ENCODE assay signal across 14 cellular contexts in genomic region chr12:66314278-66314677, GRCh38.
"Had no signal": no experiment of that assay in that cellular context is flagged by ENCODE, and none has a peak within 500 bp of the region (broad histone marks: within the 10 kb centered on the region; RNA-seq: fewer than 3 reads in every experiment).

No MANE protein-coding gene starts in this region.

- H3K9me3 ChIP-seq: ascending aorta, heart right ventricle, left lung, ovary, stomach, thoracic aorta had no signal

- ATAC-seq: activated CD4-positive, CD25-positive, alpha-beta regulatory T cell treated with anti-CD3 and anti-CD28 coated beads, Interleukin-2, amount 50 U/mL, for 24 hours; heart right ventricle; left lung had no signal

- H3K27me3 ChIP-seq: ascending aorta, heart right ventricle, left lung, ovary, stomach had no signal

- H3K9me3 Mint-ChIP-seq: neural crest cell had no signal

- H3K4me1 ChIP-seq: ascending aorta, left lung, stomach had no signal

- FAIRE-seq: endothelial cell of umbilical vein, frontal cortex had no signal

- H3K36me3 ChIP-seq: ovary had no signal

- H3K27ac ChIP-seq: ascending aorta, heart right ventricle, left lung, ovary, stomach, thoracic aorta had no signal

- H3K4me3 ChIP-seq: ascending aorta, heart right ventricle, left lung, ovary, stomach, thoracic aorta had no signal

- DNase-seq: activated CD4-positive, alpha-beta T cell treated with anti-CD3 and anti-CD28 coated beads, Interleukin-2, amount 50 U/mL, for 48 hours; activated CD8-positive, alpha-beta memory T cell treated with anti-CD3 and anti-CD28 coated beads, Interleukin-2, amount 50 U/mL, for 48 hours; activated effector memory CD4-positive, alpha-beta T cell treated with anti-CD3 and anti-CD28 coated beads, Interleukin-2, amount 50 U/mL, for 16 hours; heart right ventricle; left lung; ovary; stimulated activated CD4-positive, alpha-beta T cell treated with anti-CD3 and anti-CD28 coated beads, Interleukin-12 subunit alpha, Interleukin-12 subunit beta, amount 100 ng/mL, for 4 hours; stomach had no signal

- H3K4me3 Mint-ChIP-seq: neural crest cell had no signal
